9 cellular contexts compared by ENCODE assay signal in the genomic region with DNA sequence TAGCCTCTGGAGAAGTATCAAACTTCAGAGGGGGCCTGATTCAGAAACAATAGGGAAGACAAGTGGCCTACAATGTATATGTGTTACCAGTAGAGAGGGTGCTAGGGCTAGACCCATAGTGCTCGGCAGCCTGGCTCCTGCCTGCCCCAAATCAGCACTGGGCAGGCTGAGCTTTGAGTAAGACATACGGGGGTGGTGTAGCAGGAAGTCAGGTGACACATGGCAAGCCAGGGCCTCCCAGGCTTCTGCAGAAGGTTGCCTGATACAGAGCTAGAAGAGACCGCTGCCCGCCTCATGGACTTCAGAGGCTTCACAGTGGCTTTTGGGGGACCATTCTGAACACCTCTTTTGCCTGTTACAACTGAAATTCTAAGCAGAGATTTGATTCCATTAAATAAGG. TPM values are rescaled to one million over a fixed set of nuclear protein-coding genes. Genes with fewer than 3 reads are reported as not detected.
A peak's percentile ranks its signal among the peaks of the same experiment; 100 is the strongest.
DNase-seq lines count a peak whose midpoint lies in the region; ATAC-seq and TF ChIP-seq lines count a peak whose summit lies in the region.
"Had no signal": no experiment of that assay in that cellular context is flagged by ENCODE, and none has a peak within 500 bp of the region (broad histone marks: within the 10 kb centered on the region; RNA-seq: fewer than 3 reads in every experiment).

No MANE protein-coding gene starts in this region.

- DNase-seq in T follicular helper cell (ENCODE audit: low read depth) (peak; percentile 16), activated T-helper 1 cell treated with Interleukin-2 at 50 U/mL for 16 hours (ENCODE audit: low read depth) (peak; percentile 10), left lung (no peak), NCI-H2171 (lab: John Stamatoyannopoulos, UW) (no peak), tibial artery (no peak)
- DNase-seq in stimulated activated CD8-positive, alpha-beta memory T cell treated with anti-CD3 and anti-CD28 coated beads, Interleukin-12 subunit alpha, Interleukin-12 subunit beta, amount 100 ng/mL, for 4 hours (ENCODE audit: low read depth), result peak; percentile 36

- H3K4me3 ChIP-seq in left lung (no peak overlapping the region), tibial artery (no peak overlapping the region)
- H3K4me3 ChIP-seq: uterus had no signal

- H3K36me3 ChIP-seq in left lung (peaks cover 0 to 26% of the 10 kb centered on the region in 2 donors), tibial artery (peaks cover 7 to 21% (median 15%) of the 10 kb centered on the region in 3 donors)
- H3K36me3 ChIP-seq: uterus had no signal

- H3K27ac ChIP-seq in left lung (no peak overlapping the region), tibial artery (no peak overlapping the region)

- TF ChIP-seq CTCF in left lung (IDR thresholded peaks at IDR 0.05) (no peak), tibial artery (IDR thresholded peaks at IDR 0.05) (no peak)

- ATAC-seq in left lung (peak; percentile 27), HG03108 (IDR thresholded peaks at IDR 0.05; ENCODE audit: unreplicated experiment) (no peak), GM18907 (IDR thresholded peaks at IDR 0.05; ENCODE audit: unreplicated experiment) (no peak)

- H3K9me3 ChIP-seq in left lung, result no peaks in the 10 kb centered on the region
- no peaks in the 10 kb centered on the region for H3K9me3 ChIP-seq in tibial artery
- H3K9me3 ChIP-seq: uterus had no signal

- intact Hi-C loops in left lung (cut with DNase I) (no loop called here), tibial artery (cut with DNase I; ENCODE audit: low total_unique reads) (no loop called here)

- no peaks in the 10 kb centered on the region for H3K27me3 ChIP-seq in left lung
- no peaks in the 10 kb centered on the region for H3K27me3 ChIP-seq in tibial artery
- H3K27me3 ChIP-seq: uterus had no signal

- H3K4me1 ChIP-seq in left lung, result peaks cover 20 to 55% of the 10 kb centered on the region in 2 donors
- H3K4me1 ChIP-seq in tibial artery, result peaks cover 0 to 60% (median 37%) of the 10 kb centered on the region in 4 donors

RNA-seq across cellular contexts. Expression of a gene that starts 43.4 kb away (rescaled TPM):
- total RNA-seq in left lung, result 100 to 1,000 TPM; 127 to 151 TPM

Comparison
In these comparisons a context has a peak if more than half of its experiments do, and no peak if none do; other contexts are left out.
1. DNase-seq: peak in T follicular helper cell (single experiment), activated T-helper 1 cell treated with Interleukin-2 at 50 U/mL for 16 hours (single experiment) and stimulated activated CD8-positive, alpha-beta memory T cell treated with anti-CD3 and anti-CD28 coated beads, Interleukin-12 subunit alpha, Interleukin-12 subunit beta, amount 100 ng/mL, for 4 hours (single experiment); none in left lung (0 of 2), NCI-H2171 (single experiment) and tibial artery (0 of 2).